In genomic region chr17:19285218-19285900, GRCh38 we compare ENCODE assay signal across 20 cellular contexts. TPM values are rescaled to one million over a fixed set of nuclear protein-coding genes. Genes with fewer than 3 reads are reported as not detected.
DNase-seq lines count a peak whose midpoint lies in the region; ATAC-seq, FAIRE-seq and TF ChIP-seq lines count a peak whose summit lies in the region.
"Had no signal": no experiment of that assay in that cellular context is flagged by ENCODE, and none has a peak within 500 bp of the region (broad histone marks: within the 10 kb centered on the region; RNA-seq: fewer than 3 reads in every experiment).

No MANE protein-coding gene starts in this region.

- H3K27me3 ChIP-seq in BLaER1 (peaks cover 49% of the 10 kb centered on the region), layer of hippocampus (ENCODE audit: control insufficient read depth, insufficient read depth, low read length) (no peaks in the 10 kb centered on the region), breast epithelium (no peaks in the 10 kb centered on the region)
- H3K27me3 ChIP-seq: adrenal gland, colonic mucosa, stomach had no signal

- no peaks in the 10 kb centered on the region for H3K36me3 ChIP-seq in BLaER1
- no peaks in the 10 kb centered on the region for H3K36me3 ChIP-seq in breast epithelium
- H3K36me3 ChIP-seq: colonic mucosa had no signal

- H4K20me1 ChIP-seq in BLaER1: peaks cover 84% of the 10 kb centered on the region

- H3K27ac ChIP-seq in BLaER1 (no peak overlapping the region), layer of hippocampus (ENCODE audit: low read depth, low read length) (peak overlapping the region; percentile 68), breast epithelium (no peak overlapping the region)
- H3K27ac ChIP-seq: colonic mucosa had no signal

- peak overlapping the region; percentile 81 for H3K4me2 ChIP-seq in BLaER1

- peak; percentile 65 for FAIRE-seq in HTR-8/SVneo (lab: Jason Lieb, UNC)
- FAIRE-seq: urothelium cell line had no signal

- peak overlapping the region in 1 of 5 experiments; percentile 45 for H3K4me3 Mint-ChIP-seq in brain

- H3K4me3 ChIP-seq in BLaER1 (no peak overlapping the region), breast epithelium (no peak overlapping the region)
- H3K4me3 ChIP-seq: adrenal gland, colonic mucosa, stomach had no signal

- no peak overlapping the region for H3K9ac ChIP-seq in BLaER1

- H3K9me3 Mint-ChIP-seq in brain: peaks cover 0 to 2% (median 0%) of the 10 kb centered on the region in 5 experiments

- no peak for ATAC-seq in stimulated activated naive CD8-positive, alpha-beta T cell treated with anti-CD3 and anti-CD28 coated beads, Interleukin-15, Interleukin-2, amounts not matched to agents 100 U/mL and 50 U/mL, for 24 hours

- H3K4me1 Mint-ChIP-seq in brain: peaks cover 68% of the 10 kb centered on the region

- no peaks in the 10 kb centered on the region for H3K9me3 ChIP-seq in BLaER1
- no peaks in the 10 kb centered on the region for H3K9me3 ChIP-seq in breast epithelium
- H3K9me3 ChIP-seq: adrenal gland, Caco-2, colonic mucosa, stomach had no signal

- peaks cover 3% of the 10 kb centered on the region for H3K27me3 Mint-ChIP-seq in brain

- peak overlapping the region; percentile 42 to 94 (median 73) for H3K27ac Mint-ChIP-seq in brain

- TF ChIP-seq POLR2A in breast epithelium (IDR thresholded peaks at IDR 0.05): no peak

- intact Hi-C loops in breast epithelium (cut with DNase I; ENCODE audit: low total_unique reads): no loop called here

- DNase-seq in HTR-8/SVneo (ENCODE audit: insufficient read length, low spot score) (no peak), breast epithelium (ENCODE audit: low spot score in 2 of 2) (no peak), COLO668 (lab: John Stamatoyannopoulos, UW; ENCODE audit: unreplicated experiment) (no peak)
- no peak for DNase-seq in effector CD8-positive, alpha-beta T cell (lab: John Stamatoyannopoulos, UW)
- no peak for DNase-seq in stimulated activated naive CD8-positive, alpha-beta T cell treated with anti-CD3 and anti-CD28 coated beads, Interleukin-15, Interleukin-2, amounts not matched to agents 100 U/mL and 50 U/mL, for 24 hours
- DNase-seq: activated CD4-positive, CD25-positive, alpha-beta regulatory T cell; adrenal gland; Caco-2; colonic mucosa; HCEC 1CT; Karpas-422; NCI-H1105; NCI-H526 treated with DMSO at 0.1 percent for 48 hours; Right ventricle myocardium superior; stimulated activated CD4-positive, alpha-beta T cell treated with anti-CD3 and anti-CD28 coated beads, Interleukin-1b, Interleukin-23, amount 100 ng/mL, for 48 hours; stomach had no signal

- no peak for TF ChIP-seq CTCF in brain (conservative IDR thresholded peaks at IDR 0.05)
- no peak for TF ChIP-seq CTCF in breast epithelium (IDR thresholded peaks at IDR 0.05)

- peaks cover 37% of the 10 kb centered on the region for H3K4me1 ChIP-seq in BLaER1
- no peaks in the 10 kb centered on the region for H3K4me1 ChIP-seq in breast epithelium

- H3K36me3 Mint-ChIP-seq in brain: peaks cover 53% of the 10 kb centered on the region

RNA-seq across cellular contexts. Expression of gene EPN2, which starts 48.2 kb away (rescaled TPM):
- polyA plus RNA-seq in brain (ENCODE audit: insufficient read depth, low read depth, low replicate concordance): 68.5 TPM
- total RNA-seq in breast epithelium: 10 to 100 TPM; 26.6 to 36.7 (median 30.6) TPM
